In the genomic region with DNA sequence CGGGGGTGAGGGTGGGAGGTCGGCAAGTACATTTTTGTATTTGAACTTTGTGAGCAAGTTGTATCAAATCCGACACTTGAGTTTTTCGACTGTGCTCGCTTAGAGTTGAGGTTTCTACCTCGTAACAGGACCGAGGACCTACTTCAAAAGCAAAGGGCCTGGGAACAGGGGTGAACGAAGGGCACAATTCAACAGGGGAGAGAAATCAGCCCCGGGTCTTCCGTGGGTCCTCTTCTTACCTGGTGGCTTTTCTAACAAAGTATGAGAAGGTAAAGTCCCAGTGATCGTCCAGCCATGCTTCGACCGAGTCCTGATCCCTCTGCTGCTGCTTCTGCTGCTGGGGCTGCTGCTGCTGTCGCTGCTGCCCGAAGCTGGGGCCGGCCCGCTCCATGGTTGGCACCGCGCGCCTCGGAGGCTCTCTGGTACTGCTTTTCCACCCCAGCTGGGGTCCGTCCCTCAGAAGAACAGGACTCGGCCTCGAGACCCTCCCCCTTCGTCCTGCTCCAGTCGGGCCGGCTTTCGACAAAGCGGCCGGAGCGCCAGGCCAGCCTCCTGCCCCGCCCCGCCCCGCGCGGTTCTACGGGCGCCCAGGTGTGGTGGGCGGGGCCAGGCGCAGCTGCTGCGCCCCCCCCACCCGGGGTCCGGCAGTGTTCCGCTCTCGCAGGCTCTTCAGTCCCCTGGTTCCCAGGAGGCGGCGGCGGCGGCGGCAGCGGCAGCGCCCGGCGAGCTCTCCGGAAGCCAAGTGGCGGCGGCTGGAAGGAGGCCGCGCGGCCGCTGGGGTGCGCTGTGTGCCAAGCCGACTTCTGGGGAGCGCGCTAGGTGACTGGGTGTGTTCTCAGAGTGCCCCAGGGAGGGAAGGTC, we compare ENCODE assay signal across 1 cellular context.
A peak's percentile ranks its signal among the peaks of the same experiment; 100 is the strongest.
TF ChIP-seq lines count a peak whose summit lies in the region.

A gene (minus strand): TSS at position 524 of the 861 bp plus-strand sequence. CDS start 133 bp downstream, at position 391.

TF ChIP-seq in SK-N-SH, 30 proteins besides CTCF, POLR2A, EP300 and RAD21 (continued from another document):
- TF ChIP-seq, protein P1, sequence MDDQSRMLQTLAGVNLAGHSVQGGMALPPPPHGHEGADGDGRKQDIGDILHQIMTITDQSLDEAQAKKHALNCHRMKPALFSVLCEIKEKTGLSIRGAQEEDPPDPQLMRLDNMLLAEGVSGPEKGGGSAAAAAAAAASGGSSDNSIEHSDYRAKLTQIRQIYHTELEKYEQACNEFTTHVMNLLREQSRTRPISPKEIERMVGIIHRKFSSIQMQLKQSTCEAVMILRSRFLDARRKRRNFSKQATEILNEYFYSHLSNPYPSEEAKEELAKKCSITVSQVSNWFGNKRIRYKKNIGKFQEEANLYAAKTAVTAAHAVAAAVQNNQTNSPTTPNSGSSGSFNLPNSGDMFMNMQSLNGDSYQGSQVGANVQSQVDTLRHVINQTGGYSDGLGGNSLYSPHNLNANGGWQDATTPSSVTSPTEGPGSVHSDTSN (IDR thresholded peaks at IDR 0.05), result no peak
- TF ChIP-seq GABPA (IDR thresholded peaks at IDR 0.05; ENCODE audit: low read depth) (peak; percentile 27; the same call in 1 of the 2 replicates), POLR2AphosphoS5 (IDR thresholded peaks at IDR 0.05; ENCODE audit: low read depth, low read length) (no peak), NFIC (IDR thresholded peaks at IDR 0.05; ENCODE audit: borderline replicate concordance) (no peak), EZH2phosphoT487 (IDR thresholded peaks at IDR 0.05; ENCODE audit: borderline replicate concordance, low read depth) (no peak), TEAD4 (IDR thresholded peaks at IDR 0.05; ENCODE audit: borderline replicate concordance, insufficient read depth) (no peak), TAF1 (IDR thresholded peaks at IDR 0.05; ENCODE audit: borderline replicate concordance, low read depth, low read length) (0 out of 2 replicates have a peak, but pooled peaks have one; percentile 18), FOXM1 (IDR thresholded peaks at IDR 0.05; ENCODE audit: low read depth) (no peak), YY1 (IDR thresholded peaks at IDR 0.05; ENCODE audit: low read depth) (no peak), RFX5 (IDR thresholded peaks at IDR 0.05; ENCODE audit: low read length) (no peak), RXRA (IDR thresholded peaks at IDR 0.05; ENCODE audit: borderline replicate concordance, low read depth) (no peak), SMC3 (IDR thresholded peaks at IDR 0.05; ENCODE audit: low read depth, low read length) (peak; percentile 74)
